Comparison of ENCODE assay signal across 8 cellular contexts in genomic region chr10:70461397-70462348, GRCh38. TPM values are rescaled to one million over a fixed set of nuclear protein-coding genes. Genes with fewer than 3 reads are reported as not detected.
DNase-seq lines count a peak whose midpoint lies in the region; ATAC-seq and TF ChIP-seq lines count a peak whose summit lies in the region.

No MANE protein-coding gene starts in this region.

- H3K9me3 Mint-ChIP-seq in neural crest cell, result no peaks in the 10 kb centered on the region

- peak; percentile 79 for TF ChIP-seq CTCF in neural crest cell (conservative IDR thresholded peaks at IDR 0.05)

- H3K36me3 Mint-ChIP-seq in neural crest cell (ENCODE audit: low read depth), result no peaks in the 10 kb centered on the region

- in situ Hi-C loops in ACHN (cut with HindIII; ENCODE audit: low pct_ligation_motif_present, low pct_unique_long_range_greater_than_20kb, low sequenced_read_pairs), result no loop called here

- no peak overlapping the region for H3K27ac Mint-ChIP-seq in neural crest cell (ENCODE audit: unreplicated experiment)

- H3K27me3 Mint-ChIP-seq in neural crest cell (ENCODE audit: low read depth), result peaks cover 44% of the 10 kb centered on the region

- peak overlapping the region; percentile 21 for H3K4me3 Mint-ChIP-seq in neural crest cell

- DNase-seq in ACHN, result peak; percentile 61
- peak; percentile 36 for DNase-seq in GDM1 (lab: John Stamatoyannopoulos, UW)
- DNase-seq in NCI-H1105 treated with DMSO at 0.1 percent for 48 hours (lab: John Stamatoyannopoulos, UW), result peak; percentile 27
- peak; percentile 38 for DNase-seq in activated T-cell treated with anti-CD3 and anti-CD28 coated beads for 4 hours
- DNase-seq in fibroblast of peridontal ligament (ENCODE audit: extremely low read depth), result peak; percentile 43
- peak; percentile 40 for DNase-seq in neural crest cell (ENCODE audit: low read depth, low spot score)
- no peak for DNase-seq in OCI-M2 (lab: John Stamatoyannopoulos, UW; ENCODE audit: unreplicated experiment)

- ATAC-seq in HG02678 (IDR thresholded peaks at IDR 0.05; ENCODE audit: unreplicated experiment), result no peak

- peaks cover 26% of the 10 kb centered on the region for H3K4me1 Mint-ChIP-seq in neural crest cell

RNA-seq across cellular contexts. Expression of gene PALD1, which starts 16.9 kb away (rescaled TPM):
- total RNA-seq in neural crest cell, result 14.1 and 14.3 TPM in 2 replicates

RNA-seq across cellular contexts. Expression of gene NODAL, which starts 20.2 kb away (rescaled TPM):
- total RNA-seq in neural crest cell, result not detected in 2 replicates

RNA-seq across cellular contexts. Expression of gene EIF4EBP2, which starts 57.7 kb away (rescaled TPM):
- 155 and 163 TPM in 2 replicates for total RNA-seq in neural crest cell
